Comparison of ENCODE assay signal across 25 cellular contexts in the genomic region with DNA sequence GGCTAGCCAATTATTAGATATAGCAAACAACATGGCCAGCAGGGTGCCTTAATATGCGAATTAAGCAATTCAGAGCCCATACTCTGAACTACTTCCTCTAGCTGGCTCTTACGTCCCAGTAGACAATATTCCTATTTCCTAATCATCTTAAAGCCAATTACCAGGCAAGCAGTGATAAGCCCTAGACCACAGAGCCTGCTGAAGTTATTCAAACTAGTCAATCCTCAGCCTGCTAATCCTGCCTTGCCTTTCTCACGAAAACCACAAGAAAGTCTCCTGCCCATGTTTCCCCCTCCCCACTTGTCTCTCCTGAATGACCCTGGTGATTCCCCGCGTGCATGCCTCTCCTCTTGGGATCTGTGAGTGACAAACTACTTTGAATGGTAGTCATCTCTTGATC.
DNase-seq lines count a peak whose midpoint lies in the region.
"Had no signal": no experiment of that assay in that cellular context is flagged by ENCODE, and none has a peak within 500 bp of the region (broad histone marks: within the 10 kb centered on the region; RNA-seq: fewer than 3 reads in every experiment).

No MANE protein-coding gene starts in this region.

- no peak overlapping the region for H2AFZ ChIP-seq in mesenchymal stem cell (ENCODE audit: low read depth, low read length)
- H2AFZ ChIP-seq: hepatocyte had no signal

- no peak overlapping the region for H3K4me3 ChIP-seq in mesenchymal stem cell (ENCODE audit: insufficient read depth in 1 of 2, low read depth in 1 of 2, low read length in 2 of 2)
- H3K4me3 ChIP-seq: breast epithelium, gastrocnemius medialis, hepatocyte, pancreas, uterus had no signal

- no peak overlapping the region for H3K27ac ChIP-seq in mesenchymal stem cell (ENCODE audit: low read length, poor library complexity, severe bottlenecking)
- H3K27ac ChIP-seq: breast epithelium, gastrocnemius medialis, hepatocyte, pancreas, uterus had no signal

- H3K4ac ChIP-seq in mesenchymal stem cell (ENCODE audit: low read depth in 1 of 2, low read length in 2 of 2), result no peak overlapping the region

- 67% methylated on average over 5 of the region's 5 CpGs for WGBS in mesenchymal stem cell

- no peak overlapping the region for H2BK12ac ChIP-seq in mesenchymal stem cell (ENCODE audit: low read length in 2 of 2)

- no peaks in the 10 kb centered on the region for H3K9me3 ChIP-seq in mesenchymal stem cell (ENCODE audit: control insufficient read depth, low read length)
- H3K9me3 ChIP-seq: breast epithelium, gastrocnemius medialis, pancreas, uterus had no signal

- H3K9ac ChIP-seq in mesenchymal stem cell (ENCODE audit: low read length), result no peak overlapping the region

- no peak overlapping the region for H3K4me2 ChIP-seq in mesenchymal stem cell (ENCODE audit: low read length, poor library complexity, severe bottlenecking)
- H3K4me2 ChIP-seq: hepatocyte had no signal

- H3K14ac ChIP-seq in mesenchymal stem cell (ENCODE audit: low read length in 2 of 2), result no peak overlapping the region

- no peak overlapping the region for H4K91ac ChIP-seq in mesenchymal stem cell (ENCODE audit: low read length)

- intact Hi-C loops in posterior vena cava (cut with DNase I), result no loop called here

- no peaks in the 10 kb centered on the region for H3K79me1 ChIP-seq in mesenchymal stem cell (replicated peaks; ENCODE audit: low read length, poor library complexity, severe bottlenecking)

- no peaks in the 10 kb centered on the region for H3K4me1 ChIP-seq in mesenchymal stem cell (ENCODE audit: control insufficient read depth, insufficient read depth, low read depth, low read length)
- H3K4me1 ChIP-seq: breast epithelium, gastrocnemius medialis, pancreas, uterus had no signal

- H4K8ac ChIP-seq in mesenchymal stem cell (ENCODE audit: low read length), result no peak overlapping the region

- H2AK5ac ChIP-seq in mesenchymal stem cell (ENCODE audit: low read length, severe bottlenecking), result no peak overlapping the region

- no peaks in the 10 kb centered on the region for H3K36me3 ChIP-seq in mesenchymal stem cell (ENCODE audit: control insufficient read depth in 1 of 2, insufficient read depth in 2 of 2, low read depth in 1 of 2, low read length in 2 of 2)
- H3K36me3 ChIP-seq: breast epithelium, gastrocnemius medialis, pancreas, uterus had no signal

- no peak overlapping the region for H3K18ac ChIP-seq in mesenchymal stem cell (ENCODE audit: low read depth in 1 of 2, low read length in 2 of 2)

- no peaks in the 10 kb centered on the region for H3K27me3 ChIP-seq in mesenchymal stem cell (ENCODE audit: control insufficient read depth in 1 of 2, insufficient read depth in 1 of 2, low read length in 2 of 2)
- H3K27me3 ChIP-seq: breast epithelium, gastrocnemius medialis, hepatocyte, pancreas, uterus had no signal

- no peak overlapping the region for H2BK5ac ChIP-seq in mesenchymal stem cell (ENCODE audit: low read depth, low read length, poor library complexity, severe bottlenecking)

- H3K23ac ChIP-seq in mesenchymal stem cell (ENCODE audit: low read length in 2 of 2), result no peak overlapping the region

- peak; percentile 10 for DNase-seq in Daoy (ENCODE audit: low read depth)
- peak; percentile 96 for DNase-seq in NCI-H82 (lab: John Stamatoyannopoulos, UW)
- peak; percentile 87 for DNase-seq in astrocyte of the hippocampus (ENCODE audit: low read depth, low spot score)
- peak; percentile 47 for DNase-seq in mesenchymal stem cell
- no peak for DNase-seq in T-helper 2 cell
- DNase-seq in stimulated activated CD4-positive, alpha-beta T cell treated with anti-CD3 and anti-CD28 coated beads, Interleukin-4, amount 100 ng/mL, for 1 hour, result no peak
- DNase-seq in posterior vena cava (ENCODE audit: low spot score), result no peak
- no peak for DNase-seq in inferior parietal cortex (ENCODE audit: extremely low spot score)
- DNase-seq: activated CD4-positive, alpha-beta memory T cell treated with anti-CD3 and anti-CD28 coated beads, Interleukin-2, amount 10 ng/mL, durations not matched to agents 7 days and 5 days; activated CD4-positive, CD25-positive, alpha-beta regulatory T cell; C1 segment of cervical spinal cord; effector memory CD4-positive, alpha-beta T cell; EL; gastrocnemius medialis; IMR-90; NCI-H510A; pancreas; right cardiac atrium; stimulated activated CD4-positive, alpha-beta T cell treated with anti-CD3 and anti-CD28 coated beads, Interleukin-12 subunit alpha, Interleukin-12 subunit beta, amount 100 ng/mL, for 4 hours; stimulated activated CD4-positive, alpha-beta T cell treated with anti-CD3 and anti-CD28 coated beads, Interleukin-4, amount 100 ng/mL, for 4 hours; stimulated activated naive CD4-positive, alpha-beta T cell; T-helper 9 cell; uterus had no signal

- H2BK120ac ChIP-seq in mesenchymal stem cell (ENCODE audit: low read depth, low read length), result no peak overlapping the region

- H2BK15ac ChIP-seq in mesenchymal stem cell (ENCODE audit: low read depth, poor library complexity, severe bottlenecking), result no peak overlapping the region

Comparison
In these comparisons a context has a peak if more than half of its experiments do, and no peak if none do; other contexts are left out.
1. DNase-seq: peak in Daoy (single experiment), NCI-H82 (single experiment), astrocyte of the hippocampus (single experiment) and mesenchymal stem cell (single experiment); none in T-helper 2 cell (0 of 5), stimulated activated CD4-positive, alpha-beta T cell treated with anti-CD3 and anti-CD28 coated beads, Interleukin-4, amount 100 ng/mL, for 1 hour (single experiment), posterior vena cava (single experiment) and inferior parietal cortex (single experiment).